8 cellular contexts compared by ENCODE assay signal in genomic region chr11:73140213-73141030, GRCh38. TPM values are rescaled to one million over a fixed set of nuclear protein-coding genes. Genes with fewer than 3 reads are reported as not detected.
DNase-seq lines count a peak whose midpoint lies in the region; ATAC-seq and TF ChIP-seq lines count a peak whose summit lies in the region.

No MANE protein-coding gene starts in this region.

- no peak overlapping the region for H2BK5ac ChIP-seq in H9 (ENCODE audit: insufficient read length, low read length)

- no peak overlapping the region for H3T11ph ChIP-seq in H9 (ENCODE audit: low read length)

- H3K4me3 ChIP-seq in BE2C (ENCODE audit: low read depth, low read length) (peak overlapping the region; percentile 90), SK-N-MC (peak overlapping the region; percentile 96), mucosa of descending colon (peak overlapping the region; percentile 82), uterus (peak overlapping the region; percentile 82 to 93)
- peak overlapping the region; percentile 100 for H3K4me3 ChIP-seq in effector memory CD4-positive, alpha-beta T cell (ENCODE audit: insufficient read depth, low read depth, low read length, poor library complexity, severe bottlenecking)

- H3K27ac ChIP-seq in H9 (ENCODE audit: insufficient read length, low read depth, low read length) (no peak overlapping the region), SK-N-MC (peak overlapping the region; percentile 91), uterus (peak overlapping the region; percentile 98)
- peak overlapping the region; percentile 97 for H3K27ac ChIP-seq in effector memory CD4-positive, alpha-beta T cell (ENCODE audit: insufficient read depth, low read length, poor library complexity, severe bottlenecking)

- H4K8ac ChIP-seq in H9 (replicated peaks; ENCODE audit: insufficient read length, low read depth, low read length), result no peak overlapping the region

- H3K36me3 ChIP-seq in BE2C (no peaks in the 10 kb centered on the region; the same call in 1 of the 2 replicates), SK-N-MC (ENCODE audit: insufficient read depth, low read length) (peaks cover 38% of the 10 kb centered on the region), mucosa of descending colon (ENCODE audit: low read depth) (no peaks in the 10 kb centered on the region), uterus (no peaks in the 10 kb centered on the region)
- H3K36me3 ChIP-seq in effector memory CD4-positive, alpha-beta T cell (ENCODE audit: control insufficient read depth, insufficient read depth, low read length), result no peaks in the 10 kb centered on the region

- no CpG with 5 or more reads among the region's 26 CpGs for WGBS in H9 (ENCODE audit: extremely low coverage, insufficient read length, low lambda C conversion rate)

- no peak overlapping the region for H3K18ac ChIP-seq in H9 (ENCODE audit: insufficient read length, low read depth, low read length)

- no peak overlapping the region for H3K23ac ChIP-seq in H9 (ENCODE audit: insufficient read length, low read depth, low read length)

- peaks cover 15% of the 10 kb centered on the region for H3K23me2 ChIP-seq in H9 (ENCODE audit: insufficient read length, low read depth, low read length, poor library complexity, severe bottlenecking)

- H3K9ac ChIP-seq in H9 (ENCODE audit: extremely low read depth, insufficient read length, low read length) (no peak overlapping the region), SK-N-MC (ENCODE audit: insufficient read length) (peak overlapping the region; percentile 91)

- peaks cover 5% of the 10 kb centered on the region; the same call in 1 of the 2 replicates for H3K4me1 ChIP-seq in BE2C
- H3K4me1 ChIP-seq in H9 (ENCODE audit: insufficient read depth, low read length), result no peaks in the 10 kb centered on the region
- H3K4me1 ChIP-seq in effector memory CD4-positive, alpha-beta T cell (ENCODE audit: control insufficient read depth, insufficient read depth, low read length, poor library complexity, severe bottlenecking), result peaks cover 11% of the 10 kb centered on the region
- peaks cover 22% of the 10 kb centered on the region for H3K4me1 ChIP-seq in mucosa of descending colon (ENCODE audit: low read depth)
- H3K4me1 ChIP-seq in uterus, result no peaks in the 10 kb centered on the region

- ATAC-seq in mucosa of descending colon, result no peak
- ATAC-seq in GM19395 (IDR thresholded peaks at IDR 0.05; ENCODE audit: unreplicated experiment), result no peak
- no peak for ATAC-seq in HG03354 (IDR thresholded peaks at IDR 0.05; ENCODE audit: poor library complexity, severe bottlenecking, unreplicated experiment)

- peak overlapping the region; percentile 88 to 92 for H3K4me3 Mint-ChIP-seq in H9

- H3K4me1 Mint-ChIP-seq in H9, result peaks cover 26 to 27% of the 10 kb centered on the region in 2 experiments

- no peak for TF ChIP-seq CTCF in BE2C (IDR thresholded peaks at IDR 0.05; ENCODE audit: low read depth, low read length)
- no peak for TF ChIP-seq CTCF in H9 (conservative IDR thresholded peaks at IDR 0.05)
- TF ChIP-seq CTCF in mucosa of descending colon (IDR thresholded peaks at IDR 0.05), result no peak
- no peak for TF ChIP-seq CTCF in uterus (IDR thresholded peaks at IDR 0.05)

- H4K5ac ChIP-seq in H9 (ENCODE audit: insufficient read length, low read depth, low read length), result no peak overlapping the region

- H2AK5ac ChIP-seq in H9 (ENCODE audit: insufficient read length, low read length), result no peak overlapping the region

- no peak overlapping the region for H2BK120ac ChIP-seq in H9 (ENCODE audit: low read depth, low read length, poor library complexity, severe bottlenecking)

- no peak overlapping the region for H2BK15ac ChIP-seq in H9 (ENCODE audit: low read depth, low read length)

- no peak overlapping the region for H2BK12ac ChIP-seq in H9 (ENCODE audit: insufficient read length, low read depth, low read length)

- H3K9me3 Mint-ChIP-seq in H9, result no peaks in the 10 kb centered on the region; a peak in 1 of 5 replicates

- no peak overlapping the region for H4K91ac ChIP-seq in H9 (ENCODE audit: insufficient read length, low read depth, low read length)

- H3K9me3 ChIP-seq in BE2C, result no peaks in the 10 kb centered on the region
- no peaks in the 10 kb centered on the region for H3K9me3 ChIP-seq in H9 (ENCODE audit: control insufficient read depth, low read depth, low read length)
- H3K9me3 ChIP-seq in SK-N-MC (ENCODE audit: low read depth, low read length), result no peaks in the 10 kb centered on the region
- no peaks in the 10 kb centered on the region for H3K9me3 ChIP-seq in effector memory CD4-positive, alpha-beta T cell (ENCODE audit: control insufficient read depth, low read length)
- no peaks in the 10 kb centered on the region for H3K9me3 ChIP-seq in mucosa of descending colon
- H3K9me3 ChIP-seq in uterus, result no peaks in the 10 kb centered on the region

- H3K4me2 ChIP-seq in H9 (ENCODE audit: insufficient read depth, insufficient read length, low read length), result peak overlapping the region; percentile 68

- no peaks in the 10 kb centered on the region for H3K79me2 ChIP-seq in H9 (ENCODE audit: insufficient read depth, low read length)

- intact Hi-C loops in mucosa of descending colon (cut with DNase I, micrococcal nuclease), result no loop called here
- intact Hi-C loops in uterus (cut with DNase I; ENCODE audit: low total_unique reads), result no loop called here

- no peak overlapping the region for H3K14ac ChIP-seq in H9 (ENCODE audit: insufficient read depth, low read length)

- H2BK20ac ChIP-seq in H9 (ENCODE audit: low read depth, low read length, poor library complexity, severe bottlenecking), result no peak overlapping the region

- H2AFZ ChIP-seq in H9 (ENCODE audit: low read length), result no peak overlapping the region

- no peak overlapping the region for H3K27ac Mint-ChIP-seq in H9

- no peak overlapping the region for H3K56ac ChIP-seq in H9 (ENCODE audit: insufficient read length, low read depth, low read length)

- H3K79me1 ChIP-seq in H9 (ENCODE audit: insufficient read depth, low read depth, low read length, poor library complexity, severe bottlenecking), result no peaks in the 10 kb centered on the region

- H3K27me3 Mint-ChIP-seq in H9 (ENCODE audit: low read depth), result peaks cover 13% of the 10 kb centered on the region

- DNase-seq in BE2C, result peak; percentile 46
- peak; percentile 36 for DNase-seq in H9
- no peak for DNase-seq in SK-N-MC (ENCODE audit: low read depth, low spot score)
- no peak for DNase-seq in effector memory CD4-positive, alpha-beta T cell
- DNase-seq in mucosa of descending colon, result peak in 2 of 3 donors; percentile 30 to 47
- DNase-seq in uterus, result peak in 1 of 2 donors; percentile 30

- H3K4ac ChIP-seq in H9 (ENCODE audit: low read depth, low read length), result no peak overlapping the region

- peaks cover 0 to 24% (median 15%) of the 10 kb centered on the region in 3 experiments; a peak in 4 of 7 replicates for H3K36me3 Mint-ChIP-seq in H9 (ENCODE audit: insufficient read depth in 1 of 3, low read depth in 3 of 3)

- TF ChIP-seq POLR2A in uterus (IDR thresholded peaks at IDR 0.05), result no peak

- no peaks in the 10 kb centered on the region for H3K27me3 ChIP-seq in BE2C
- no peaks in the 10 kb centered on the region; the same call in 1 of the 2 replicates for H3K27me3 ChIP-seq in H9 (ENCODE audit: insufficient read depth, low read length)
- no peaks in the 10 kb centered on the region for H3K27me3 ChIP-seq in effector memory CD4-positive, alpha-beta T cell (replicated peaks; ENCODE audit: control insufficient read depth, insufficient read depth, low read length, poor library complexity, severe bottlenecking)
- H3K27me3 ChIP-seq in uterus, result no peaks in the 10 kb centered on the region

- no peaks in the 10 kb centered on the region for H4K20me1 ChIP-seq in H9 (ENCODE audit: control insufficient read depth, insufficient read depth, insufficient read length)

RNA-seq across cellular contexts. Expression of gene FCHSD2, which starts 1.7 kb away (rescaled TPM):
- 11.7 TPM for polyA plus RNA-seq in BE2C (2012; ENCODE audit: insufficient read depth, insufficient read length, low read depth)
- total RNA-seq in H9 (2021) (17.8 and 19.2 TPM in 2 replicates), mucosa of descending colon (10 to 100 TPM; 15.7 to 41.6 (median 21.6) TPM), uterus (10 to 100 TPM; 13.6 to 73.9 (median 27.7) TPM)

Comparison
In these comparisons a context has a peak if more than half of its experiments do, and no peak if none do; other contexts are left out.
1. DNase-seq: peak in BE2C (single experiment), H9 (single experiment) and mucosa of descending colon (2 of 3); none in SK-N-MC (single experiment) and effector memory CD4-positive, alpha-beta T cell (0 of 3).
2. Peak in every context shown above with its lines, with median percentiles within 50 percentile points of each other: H3K4me3 ChIP-seq.